8 cellular contexts compared by ENCODE assay signal in genomic region chr9:78298046-78298511, GRCh38. TPM values are rescaled to one million over a fixed set of nuclear protein-coding genes. Genes with fewer than 3 reads are reported as not detected.
DNase-seq lines count a peak whose midpoint lies in the region; ATAC-seq lines count a peak whose summit lies in the region.

No MANE protein-coding gene starts in this region.

- in situ Hi-C loops in SK-MEL-5 (cut with HindIII; ENCODE audit: low pct_unique_long_range_greater_than_20kb, low sequenced_read_pairs) = no loop called here

- peak; percentile 47 for DNase-seq in activated CD4-positive, alpha-beta T cell treated with anti-CD3 and anti-CD28 coated beads for 48 hours
- DNase-seq in activated CD4-positive, alpha-beta T cell treated with anti-CD3 and anti-CD28 coated beads, Interleukin-2, amount 50 U/mL, for 4 hours = no peak
- peak; percentile 55 for DNase-seq in SK-MEL-5 (ENCODE audit: low read depth, low spot score)
- DNase-seq in ecto neural progenitor cell (ENCODE audit: low spot score) = peak; percentile 66
- DNase-seq in myocyte (ENCODE audit: low read depth) = peak; percentile 14
- DNase-seq in stimulated activated naive CD4-positive, alpha-beta T cell treated with Interleukin-2 at 50 U/mL for 16 hours (lab: John Stamatoyannopoulos, UW) = no peak

- no peak for ATAC-seq in HG03565 (IDR thresholded peaks at IDR 0.05; ENCODE audit: unreplicated experiment)
- no peak for ATAC-seq in HG03175 (IDR thresholded peaks at IDR 0.05; ENCODE audit: unreplicated experiment)

RNA-seq across cellular contexts. Expression of gene PSAT1, which starts 1.2 kb away (rescaled TPM):
- total RNA-seq in SK-MEL-5 (2014; rRNA removed; shearing (Covaris generic)) = 239 and 261 TPM in 2 replicates
- 402 and 538 TPM in 2 replicates for polyA plus RNA-seq in SK-MEL-5 (2015; cell fraction: cytosol; rRNA removed)
- polyA plus RNA-seq in SK-MEL-5 (2015; cell fraction: nucleus; rRNA removed) = 147 and 164 TPM in 2 replicates
- 47.0 and 48.0 TPM in 2 replicates for total RNA-seq in myocyte
- polyA plus RNA-seq in myocyte (2012) = 286 TPM

Comparison
In these comparisons a context has a peak if more than half of its experiments do, and no peak if none do; other contexts are left out.
1. DNase-seq: peak in activated CD4-positive, alpha-beta T cell treated with anti-CD3 and anti-CD28 coated beads for 48 hours (single experiment), SK-MEL-5 (single experiment), ecto neural progenitor cell (single experiment) and myocyte (single experiment); none in activated CD4-positive, alpha-beta T cell treated with anti-CD3 and anti-CD28 coated beads, Interleukin-2, amount 50 U/mL, for 4 hours (0 of 2) and stimulated activated naive CD4-positive, alpha-beta T cell treated with Interleukin-2 at 50 U/mL for 16 hours (single experiment).